ENCODE assay signal across 34 cellular contexts in the genomic region with DNA sequence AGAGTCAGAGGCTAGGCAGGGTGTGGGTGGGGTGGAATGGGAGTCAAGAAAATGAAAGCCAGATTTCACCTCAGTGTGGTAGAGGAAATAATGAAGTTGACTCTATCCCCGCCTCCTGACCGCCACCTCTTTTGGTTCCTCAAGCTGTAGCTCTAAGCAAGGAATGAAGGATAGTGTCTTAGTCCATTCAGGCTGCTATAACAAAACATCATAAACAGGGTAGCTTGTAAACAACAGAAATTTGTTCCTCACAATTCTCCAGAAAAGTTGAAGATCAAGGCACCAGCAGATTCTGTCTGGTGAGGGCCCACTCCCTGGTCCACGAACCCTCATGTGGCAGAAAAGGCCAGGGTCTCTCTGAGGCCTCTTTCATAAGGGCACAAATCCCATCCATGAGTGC.
"Had no signal": no experiment of that assay in that cellular context is flagged by ENCODE, and none has a peak within 500 bp of the region (broad histone marks: within the 10 kb centered on the region; RNA-seq: fewer than 3 reads in every experiment).

No MANE protein-coding gene starts in this region.

- H3K9me3 Mint-ChIP-seq: central memory CD8-positive, alpha-beta T cell; effector memory CD8-positive, alpha-beta T cell had no signal

- H3K4me1 ChIP-seq: esophagus muscularis mucosa, foreskin keratinocyte, gastrocnemius medialis had no signal

- H3K4me3 ChIP-seq: coronary artery, esophagus muscularis mucosa, gastrocnemius medialis, heart left ventricle had no signal

- H3K4me3 Mint-ChIP-seq: activated CD4-positive, alpha-beta memory T cell treated with anti-CD3 and anti-CD28 coated beads for 36 hours; activated CD4-positive, alpha-beta T cell treated with anti-CD3 and anti-CD28 coated beads for 36 hours; activated CD4-positive, alpha-beta T cell treated with anti-CD3 and anti-CD28 coated beads, Interleukin-2, amount 10 ng/mL, durations not matched to agents 24 days and 14 days; activated CD8-positive, alpha-beta memory T cell treated with anti-CD3 and anti-CD28 coated beads, Interleukin-2, amount 10 ng/mL, durations not matched to agents 7 days and 5 days; activated CD8-positive, alpha-beta T cell treated with anti-CD3 and anti-CD28 coated beads, Interleukin-2, amount 10 ng/mL, durations not matched to agents 7 days and 5 days; activated naive CD4-positive, alpha-beta T cell treated with anti-CD3 and anti-CD28 coated beads for 36 hours; activated naive CD8-positive, alpha-beta T cell; activated T-helper 1 cell treated with anti-CD3 and anti-CD28 coated beads, Interleukin-12 subunit alpha, Interleukin-12 subunit beta, Interleukin-2, Interleukin-4 antibody, amounts not matched to agents 30 ng/mL and 10 ng/mL and 1 ng/mL, durations not matched to agents 14 hours and 24 hours and 36 hours; central memory CD8-positive, alpha-beta T cell; effector memory CD8-positive, alpha-beta T cell; T-helper 17 cell; T-helper 2 cell treated with Interferon-gamma antibody and Interleukin-4, amounts not matched to agents 5 μg/mL and 100 μg/mL, for 36 hours had no signal

- H3K27me3 Mint-ChIP-seq: activated CD4-positive, alpha-beta memory T cell treated with anti-CD3 and anti-CD28 coated beads for 36 hours; activated CD4-positive, alpha-beta T cell treated with anti-CD3 and anti-CD28 coated beads for 36 hours; activated CD4-positive, alpha-beta T cell treated with anti-CD3 and anti-CD28 coated beads, Interleukin-2, amount 10 ng/mL, durations not matched to agents 24 days and 14 days; activated CD8-positive, alpha-beta memory T cell treated with anti-CD3 and anti-CD28 coated beads, Interleukin-2, amount 10 ng/mL, durations not matched to agents 7 days and 5 days; activated naive CD8-positive, alpha-beta T cell; central memory CD8-positive, alpha-beta T cell; effector memory CD8-positive, alpha-beta T cell; T-helper 17 cell had no signal

- H3K36me3 ChIP-seq: brain microvascular endothelial cell, esophagus muscularis mucosa, gastrocnemius medialis, heart left ventricle, WERI-Rb-1 had no signal

- H3K27ac Mint-ChIP-seq: activated CD4-positive, alpha-beta memory T cell treated with anti-CD3 and anti-CD28 coated beads for 36 hours; activated CD4-positive, alpha-beta T cell treated with anti-CD3 and anti-CD28 coated beads for 36 hours; activated CD4-positive, alpha-beta T cell treated with anti-CD3 and anti-CD28 coated beads, Interleukin-2, amount 10 ng/mL, durations not matched to agents 24 days and 14 days; activated CD8-positive, alpha-beta memory T cell treated with anti-CD3 and anti-CD28 coated beads, Interleukin-2, amount 10 ng/mL, durations not matched to agents 7 days and 5 days; activated CD8-positive, alpha-beta T cell treated with anti-CD3 and anti-CD28 coated beads, Interleukin-2, amount 10 ng/mL, durations not matched to agents 7 days and 5 days; activated naive CD4-positive, alpha-beta T cell treated with anti-CD3 and anti-CD28 coated beads for 36 hours; activated naive CD8-positive, alpha-beta T cell; activated T-helper 1 cell treated with anti-CD3 and anti-CD28 coated beads, Interleukin-12 subunit alpha, Interleukin-12 subunit beta, Interleukin-2, Interleukin-4 antibody, amounts not matched to agents 30 ng/mL and 10 ng/mL and 1 ng/mL, durations not matched to agents 14 hours and 24 hours and 36 hours; activated T-helper 2 cell treated with anti-CD3 and anti-CD28 coated beads, Interferon-gamma antibody, Interleukin-2, Interleukin-4, amounts not matched to agents 10 μg/mL and 5 μg/mL and 100 μg/mL, durations not matched to agents 14 hours and 24 hours and 36 hours; effector memory CD8-positive, alpha-beta T cell; T-helper 17 cell; T-helper 2 cell treated with Interferon-gamma antibody and Interleukin-4, amounts not matched to agents 5 μg/mL and 100 μg/mL, for 36 hours had no signal

- H3K27ac ChIP-seq: brain microvascular endothelial cell, coronary artery, esophagus muscularis mucosa, foreskin keratinocyte, gastrocnemius medialis, heart left ventricle, WERI-Rb-1 had no signal

- H3K27me3 ChIP-seq: brain microvascular endothelial cell, esophagus muscularis mucosa, foreskin keratinocyte, gastrocnemius medialis, heart left ventricle had no signal

- ATAC-seq: activated CD4-positive, alpha-beta T cell treated with anti-CD3 and anti-CD28 coated beads for 36 hours; activated CD8-positive, alpha-beta memory T cell treated with anti-CD3 and anti-CD28 coated beads, Interleukin-2, amount 10 ng/mL, durations not matched to agents 7 days and 5 days; activated CD8-positive, alpha-beta T cell treated with anti-CD3 and anti-CD28 coated beads, Interleukin-2, amount 10 ng/mL, durations not matched to agents 7 days and 5 days; effector memory CD8-positive, alpha-beta T cell; foreskin keratinocyte; gastrocnemius medialis; heart left ventricle; T-helper 17 cell had no signal

- H3K9me3 ChIP-seq: gastrocnemius medialis had no signal

- DNase-seq: activated CD4-positive, alpha-beta memory T cell treated with anti-CD3 and anti-CD28 coated beads for 36 hours; activated CD4-positive, alpha-beta T cell treated with anti-CD3 and anti-CD28 coated beads for 36 hours; activated CD4-positive, alpha-beta T cell treated with anti-CD3 and anti-CD28 coated beads, Interleukin-2, amount 10 ng/mL, durations not matched to agents 24 days and 14 days; activated CD4-positive, CD25-positive, alpha-beta regulatory T cell; activated CD4-positive, CD25-positive, alpha-beta regulatory T cell treated with anti-CD3 and anti-CD28 coated beads, Interleukin-2, amount 50 U/mL, for 72 hours; activated CD8-positive, alpha-beta memory T cell treated with anti-CD3 and anti-CD28 coated beads, Interleukin-2, amount 10 ng/mL, durations not matched to agents 7 days and 5 days; activated CD8-positive, alpha-beta memory T cell treated with anti-CD3 and anti-CD28 coated beads, Interleukin-2, amount 50 U/mL, for 4 hours; activated CD8-positive, alpha-beta T cell treated with anti-CD3 and anti-CD28 coated beads, Interleukin-2, amount 10 ng/mL, durations not matched to agents 7 days and 5 days; activated effector memory CD4-positive, alpha-beta T cell treated with anti-CD3 and anti-CD28 coated beads, Interleukin-2, amount 50 U/mL, for 16 hours; activated naive CD4-positive, alpha-beta T cell treated with anti-CD3 and anti-CD28 coated beads for 36 hours; activated T-cell treated with anti-CD3 and anti-CD28 coated beads, Interleukin-2, amount 50 U/mL, for 1 hour; activated T-cell treated with anti-CD3 and anti-CD28 coated beads, Interleukin-2, amount 50 U/mL, for 48 hours; amniotic stem cell; anterior cingulate cortex; brain microvascular endothelial cell; dermis blood vessel endothelial cell; effector CD4-positive, alpha-beta T cell; effector memory CD8-positive, alpha-beta T cell; erythroblast; foreskin keratinocyte; gastrocnemius medialis; glutamatergic neuron; heart left ventricle; T-helper 1 cell; T-helper 17 cell; T1000; WERI-Rb-1 had no signal
